ENCODE assay signal across 8 cellular contexts in the genomic region with DNA sequence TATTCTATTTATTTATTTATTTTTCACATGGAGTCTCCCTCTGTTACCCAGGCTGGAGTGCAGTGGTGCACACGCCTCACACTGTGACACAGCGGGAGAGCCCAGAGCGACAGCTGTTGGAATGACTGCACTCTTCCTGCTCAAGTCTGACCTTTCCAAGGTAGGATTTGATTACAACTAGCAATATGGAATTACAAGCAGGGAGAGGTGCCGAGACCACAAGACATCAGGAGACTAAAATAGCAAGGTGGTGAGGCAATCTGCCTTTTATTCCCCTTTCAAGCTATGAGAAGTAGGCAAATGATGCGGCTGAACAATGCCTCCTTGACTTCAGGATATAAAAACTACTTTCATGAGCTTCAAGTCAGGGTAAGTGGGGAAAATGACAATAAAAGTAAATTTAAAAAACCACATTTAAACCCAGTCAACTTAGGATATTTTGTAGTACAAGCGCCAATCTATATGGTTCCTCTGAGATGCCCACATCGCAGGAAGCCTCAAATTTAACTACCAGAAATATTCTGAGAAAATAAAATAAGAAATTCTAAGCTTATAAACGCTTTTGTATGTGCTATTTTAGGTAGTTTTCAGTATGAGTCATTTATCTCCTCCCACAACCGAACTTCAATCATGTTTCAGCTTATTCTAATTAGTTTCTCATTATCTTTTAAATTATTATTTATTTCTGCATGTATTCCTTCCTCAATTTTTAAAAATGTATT.
DNase-seq lines count a peak whose midpoint lies in the region; ATAC-seq and TF ChIP-seq lines count a peak whose summit lies in the region.

No MANE protein-coding gene starts in this region.

- H3K4me3 Mint-ChIP-seq in endodermal cell, result no peak overlapping the region

- H3K4me1 Mint-ChIP-seq in endodermal cell, result peaks cover 21% of the 10 kb centered on the region

- H3K36me3 ChIP-seq in RWPE2 (ENCODE audit: low read depth) (no peaks in the 10 kb centered on the region), endodermal cell (ENCODE audit: control insufficient read depth, insufficient read depth, low read length) (no peaks in the 10 kb centered on the region)

- POLR2A ChIA-PET in GM10248 (lab: Yijun Ruan, JAX), result interaction anchor here (0.8 kb wide), 1 partner anchor 291 kb away, joined by 3 read pairs; no protein-coding TSS in a partner anchor

- H3K4me1 ChIP-seq in RWPE2 (ENCODE audit: insufficient read depth, poor library complexity, severe bottlenecking) (peaks cover 38% of the 10 kb centered on the region), endodermal cell (ENCODE audit: control insufficient read depth, insufficient read depth, low read length) (no peaks in the 10 kb centered on the region)

- H3K27me3 ChIP-seq in RWPE2 (ENCODE audit: insufficient read depth, poor library complexity, severe bottlenecking) (no peaks in the 10 kb centered on the region), endodermal cell (ENCODE audit: control insufficient read depth, insufficient read depth, low read length, poor library complexity, severe bottlenecking) (no peaks in the 10 kb centered on the region)

- WGBS in endodermal cell (ENCODE audit: insufficient coverage in 1 of 2, insufficient read length in 1 of 2), 2 experiments, result 90 to 94% methylated on average over 6 to 7 of the region's 9 CpGs

- no peaks in the 10 kb centered on the region for H3K36me3 Mint-ChIP-seq in endodermal cell (ENCODE audit: low read depth)

- H3K27ac Mint-ChIP-seq in endodermal cell, result no peak overlapping the region

- H3K9me3 ChIP-seq in RWPE2 (ENCODE audit: severe bottlenecking) (no peaks in the 10 kb centered on the region), endodermal cell (ENCODE audit: control insufficient read depth, low read length) (no peaks in the 10 kb centered on the region)

- no peaks in the 10 kb centered on the region for H3K9me3 Mint-ChIP-seq in endodermal cell

- peak; percentile 76 for ATAC-seq in HG03439 (IDR thresholded peaks at IDR 0.05; ENCODE audit: unreplicated experiment)
- ATAC-seq in RWPE2 (ENCODE audit: low read depth), result peak; percentile 77
- ATAC-seq in left colon, result peak; percentile 39
- no peak for ATAC-seq in HG03460 (IDR thresholded peaks at IDR 0.05; ENCODE audit: unreplicated experiment)

- H3K9ac ChIP-seq in endodermal cell (ENCODE audit: extremely low read depth, low read length, poor library complexity, severe bottlenecking), result no peak overlapping the region

- H3K27me3 Mint-ChIP-seq in endodermal cell (ENCODE audit: insufficient read depth), result peaks cover 1% of the 10 kb centered on the region

- TF ChIP-seq CTCF in GM10248 (IDR thresholded peaks at IDR 0.05; ENCODE audit: control extremely low read depth, extremely low read depth, low read depth, missing control alignments) (no peak), RWPE2 (IDR thresholded peaks at IDR 0.05; ENCODE audit: poor library complexity, severe bottlenecking) (no peak), endodermal cell (conservative IDR thresholded peaks at IDR 0.05) (no peak)

- CTCF ChIA-PET in GM10248 (lab: Yijun Ruan, JAX), result interaction anchor here (1.0 to 2.8 kb wide), 7 partner anchors 9 to 176 kb away, joined by 3 to 12 read pairs (median 3); no protein-coding TSS in a partner anchor

- DNase-seq in GM10248 (ENCODE audit: extremely low spot score) (peak; percentile 27), RWPE2 (ENCODE audit: low spot score) (peak; percentile 56), left colon (no peak), NCI-H1105 (lab: John Stamatoyannopoulos, UW) (no peak), endodermal cell (no peak), activated T-cell treated with anti-CD3 and anti-CD28 coated beads for 4 hours (no peak)

- H3K27ac ChIP-seq in RWPE2 (ENCODE audit: poor library complexity, severe bottlenecking) (peak overlapping the region; percentile 86), endodermal cell (ENCODE audit: low read depth, low read length) (no peak overlapping the region)

- H3K4me3 ChIP-seq in RWPE2 (ENCODE audit: severe bottlenecking), result no peak overlapping the region
- H3K4me3 ChIP-seq in endodermal cell (ENCODE audit: low read length), result no peak overlapping the region

- intact Hi-C loops in left colon (cut with DNase I, micrococcal nuclease), result no loop called here

Comparison
In these comparisons a context has a peak if more than half of its experiments do, and no peak if none do; other contexts are left out.
1. DNase-seq: peak in GM10248 (single experiment) and RWPE2 (single experiment); none in left colon (0 of 2), NCI-H1105 (single experiment), endodermal cell (single experiment) and activated T-cell treated with anti-CD3 and anti-CD28 coated beads for 4 hours (single experiment).